In the genomic region with DNA sequence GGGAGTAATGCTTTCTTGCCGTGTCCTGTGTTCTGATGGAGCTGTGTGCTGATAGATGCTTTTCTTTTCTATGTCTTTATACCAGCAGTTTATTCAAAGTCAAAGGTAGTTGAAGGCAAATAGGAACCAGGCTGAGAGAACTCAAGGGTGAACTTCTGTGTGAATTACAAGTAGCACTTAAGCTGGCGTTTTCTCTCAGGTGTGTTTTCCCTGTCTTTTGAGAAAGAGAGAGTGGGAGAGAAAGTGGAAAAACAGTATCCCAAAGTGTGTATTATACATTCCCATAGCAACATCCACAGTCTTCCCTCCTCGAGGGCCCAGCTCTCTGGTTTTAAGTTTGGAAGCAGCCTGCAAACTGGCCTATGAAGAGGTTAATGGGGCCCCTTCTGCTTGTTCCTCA, we compare ENCODE assay signal across 10 cellular contexts. TPM values are rescaled to one million over a fixed set of nuclear protein-coding genes. Genes with fewer than 3 reads are reported as not detected.
A peak's percentile ranks its signal among the peaks of the same experiment; 100 is the strongest.
DNase-seq lines count a peak whose midpoint lies in the region; ATAC-seq and TF ChIP-seq lines count a peak whose summit lies in the region.
"Had no signal": no experiment of that assay in that cellular context is flagged by ENCODE, and none has a peak within 500 bp of the region (broad histone marks: within the 10 kb centered on the region; RNA-seq: fewer than 3 reads in every experiment).

No MANE protein-coding gene starts in this region.

- peak overlapping the region; percentile 97 for H3K27ac Mint-ChIP-seq in activated CD4-positive, alpha-beta T cell treated with anti-CD3 and anti-CD28 coated beads, Interleukin-2, amount 10 ng/mL, durations not matched to agents 24 days and 14 days
- peak overlapping the region; percentile 90 for H3K27ac Mint-ChIP-seq in activated CD4-positive, alpha-beta memory T cell treated with anti-CD3 and anti-CD28 coated beads for 36 hours
- peak overlapping the region; percentile 97 to 98 for H3K27ac Mint-ChIP-seq in stimulated activated naive CD8-positive, alpha-beta T cell treated with anti-CD3 and anti-CD28 coated beads, Interleukin-15, amount 100 ng/mL, for 72 hours

- CTCF ChIA-PET in activated CD4-positive, alpha-beta memory T cell treated with anti-CD3 and anti-CD28 coated beads for 36 hours (lab: Charles Lee), result interaction anchor here (0.6 to 3.5 kb wide), 11 partner anchors 10 to 369 kb away, joined by 3 to 30 read pairs (median 5); a partner anchor contains a TSS

- TF ChIP-seq POLR2A in sigmoid colon (IDR thresholded peaks at IDR 0.05), result no peak

- no peaks in the 10 kb centered on the region for H3K27me3 ChIP-seq in hepatocyte
- H3K27me3 ChIP-seq in sigmoid colon, result peaks cover 0 to 19% (median 0%) of the 10 kb centered on the region in 3 donors

- peaks cover 53% of the 10 kb centered on the region for H3K79me2 ChIP-seq in hepatocyte

- ATAC-seq in stimulated activated naive CD8-positive, alpha-beta T cell treated with anti-CD3 and anti-CD28 coated beads, Interleukin-15, amount 100 ng/mL, for 72 hours, result no peak

- peak overlapping the region; percentile 83 for H3K27ac ChIP-seq in hepatocyte
- H3K27ac ChIP-seq in sigmoid colon, result peak overlapping the region in 2 of 4 donors; percentile 70 to 89

- no peaks in the 10 kb centered on the region for H3K9me3 ChIP-seq in hepatocyte (ENCODE audit: low read depth)
- H3K9me3 ChIP-seq in sigmoid colon, result no peaks in the 10 kb centered on the region

- peaks cover 66% of the 10 kb centered on the region for H3K4me1 Mint-ChIP-seq in activated CD4-positive, alpha-beta T cell treated with anti-CD3 and anti-CD28 coated beads, Interleukin-2, amount 10 ng/mL, durations not matched to agents 24 days and 14 days
- peaks cover 73% of the 10 kb centered on the region for H3K4me1 Mint-ChIP-seq in activated CD4-positive, alpha-beta memory T cell treated with anti-CD3 and anti-CD28 coated beads for 36 hours (ENCODE audit: low read depth)
- H3K4me1 Mint-ChIP-seq in stimulated activated naive CD8-positive, alpha-beta T cell treated with anti-CD3 and anti-CD28 coated beads, Interleukin-15, amount 100 ng/mL, for 72 hours, result peaks cover 66% of the 10 kb centered on the region

- WGBS in hepatocyte (ENCODE audit: low lambda C conversion rate, missing lambda C conversion rate), result 50% methylated on average over 3 of the region's 3 CpGs
- WGBS in sigmoid colon, 2 donors, result 50 to 68% methylated on average over 3 of the region's 3 CpGs

- no peaks in the 10 kb centered on the region for H3K9me2 ChIP-seq in hepatocyte (replicated peaks; ENCODE audit: insufficient read depth)

- peak overlapping the region; percentile 89 for H3K4me2 ChIP-seq in hepatocyte

- H3K36me3 Mint-ChIP-seq in activated CD4-positive, alpha-beta T cell treated with anti-CD3 and anti-CD28 coated beads, Interleukin-2, amount 10 ng/mL, durations not matched to agents 24 days and 14 days (ENCODE audit: low read depth), result peaks cover 69% of the 10 kb centered on the region
- peaks cover 55% of the 10 kb centered on the region for H3K36me3 Mint-ChIP-seq in activated CD4-positive, alpha-beta memory T cell treated with anti-CD3 and anti-CD28 coated beads for 36 hours

- H3K27me3 Mint-ChIP-seq in activated CD4-positive, alpha-beta T cell treated with anti-CD3 and anti-CD28 coated beads, Interleukin-2, amount 10 ng/mL, durations not matched to agents 24 days and 14 days, result no peaks in the 10 kb centered on the region
- no peaks in the 10 kb centered on the region for H3K27me3 Mint-ChIP-seq in activated CD4-positive, alpha-beta memory T cell treated with anti-CD3 and anti-CD28 coated beads for 36 hours
- H3K27me3 Mint-ChIP-seq in stimulated activated naive CD8-positive, alpha-beta T cell treated with anti-CD3 and anti-CD28 coated beads, Interleukin-15, amount 100 ng/mL, for 72 hours, result no peaks in the 10 kb centered on the region

- H3K4me1 ChIP-seq in hepatocyte (ENCODE audit: insufficient read depth) (peaks cover 41% of the 10 kb centered on the region), sigmoid colon (peaks cover 0 to 28% (median 13%) of the 10 kb centered on the region in 4 donors)

- H3K36me3 ChIP-seq in hepatocyte (replicated peaks; ENCODE audit: insufficient read depth, low read depth) (no peaks in the 10 kb centered on the region), sigmoid colon (no peaks in the 10 kb centered on the region)

- no peak for DNase-seq in activated CD4-positive, alpha-beta T cell treated with anti-CD3 and anti-CD28 coated beads, Interleukin-2, amount 10 ng/mL, durations not matched to agents 24 days and 14 days
- no peak for DNase-seq in activated CD4-positive, alpha-beta T cell treated with anti-CD3 and anti-CD28 coated beads for 4 hours
- no peak for DNase-seq in activated CD4-positive, alpha-beta memory T cell treated with anti-CD3 and anti-CD28 coated beads for 36 hours
- DNase-seq in hepatocyte (ENCODE audit: low spot score), result no peak
- no peak for DNase-seq in stimulated activated naive CD8-positive, alpha-beta T cell treated with anti-CD3 and anti-CD28 coated beads, Interleukin-15, amount 100 ng/mL, for 72 hours
- DNase-seq in DMS53 (lab: John Stamatoyannopoulos, UW), result no peak
- no peak for DNase-seq in sigmoid colon
- DNase-seq in SIG-M5 (lab: John Stamatoyannopoulos, UW), result no peak
- DNase-seq: activated CD4-positive, alpha-beta T cell treated with anti-CD3 and anti-CD28 coated beads, Interleukin-2, amount 50 U/mL, for 1 hour; NCI-H2029 treated with DMSO at 0.1 percent for 48 hours had no signal

- TF ChIP-seq CTCF in hepatocyte (IDR thresholded peaks at IDR 0.05; ENCODE audit: poor library complexity) (no peak), sigmoid colon (IDR thresholded peaks at IDR 0.05) (no peak)

- H4K20me1 ChIP-seq in hepatocyte (ENCODE audit: insufficient read depth, poor library complexity, severe bottlenecking), result no peaks in the 10 kb centered on the region

- intact Hi-C loops in activated CD4-positive, alpha-beta T cell treated with anti-CD3 and anti-CD28 coated beads, Interleukin-2, amount 10 ng/mL, durations not matched to agents 24 days and 14 days (cut with micrococcal nuclease), result loop anchor here (5.0 kb wide), 2 partner anchors 40 to 285 kb away; a partner anchor contains a TSS
- intact Hi-C loops in activated CD4-positive, alpha-beta memory T cell treated with anti-CD3 and anti-CD28 coated beads for 36 hours (cut with micrococcal nuclease), result no loop called here
- intact Hi-C loops in sigmoid colon (cut with DNase I), result no loop called here

- POLR2A ChIA-PET in activated CD4-positive, alpha-beta memory T cell treated with anti-CD3 and anti-CD28 coated beads for 36 hours (lab: Charles Lee), result interaction anchor here (1.2 to 22.4 kb wide), 8 partner anchors 9 to 87 kb away, joined by 3 to 504 read pairs (median 23); no protein-coding TSS in a partner anchor

- H3K4me3 Mint-ChIP-seq in activated CD4-positive, alpha-beta T cell treated with anti-CD3 and anti-CD28 coated beads, Interleukin-2, amount 10 ng/mL, durations not matched to agents 24 days and 14 days, result peak overlapping the region; percentile 100
- peak overlapping the region; percentile 99 for H3K4me3 Mint-ChIP-seq in activated CD4-positive, alpha-beta memory T cell treated with anti-CD3 and anti-CD28 coated beads for 36 hours
- H3K4me3 Mint-ChIP-seq in stimulated activated naive CD8-positive, alpha-beta T cell treated with anti-CD3 and anti-CD28 coated beads, Interleukin-15, amount 100 ng/mL, for 72 hours, result peak overlapping the region; percentile 94 to 99

- H2AFZ ChIP-seq in hepatocyte, result no peak overlapping the region

- no peaks in the 10 kb centered on the region for H3K9me3 Mint-ChIP-seq in activated CD4-positive, alpha-beta T cell treated with anti-CD3 and anti-CD28 coated beads, Interleukin-2, amount 10 ng/mL, durations not matched to agents 24 days and 14 days
- H3K9me3 Mint-ChIP-seq in activated CD4-positive, alpha-beta memory T cell treated with anti-CD3 and anti-CD28 coated beads for 36 hours, result no peaks in the 10 kb centered on the region
- no peaks in the 10 kb centered on the region for H3K9me3 Mint-ChIP-seq in stimulated activated naive CD8-positive, alpha-beta T cell treated with anti-CD3 and anti-CD28 coated beads, Interleukin-15, amount 100 ng/mL, for 72 hours

- TF ChIP-seq EP300 in sigmoid colon (IDR thresholded peaks at IDR 0.05), result no peak

- H3K4me3 ChIP-seq in hepatocyte (peak overlapping the region; percentile 89), sigmoid colon (peak overlapping the region in 2 of 4 donors; percentile 57 to 60)

RNA-seq across cellular contexts. Expression of a gene that starts 1.5 kb away (rescaled TPM):
- total RNA-seq in activated CD4-positive, alpha-beta T cell treated with anti-CD3 and anti-CD28 coated beads, Interleukin-2, amount 10 ng/mL, durations not matched to agents 24 days and 14 days, result 188 and 193 TPM in 2 replicates
- 100 to 1,000 TPM; 153 to 159 TPM for total RNA-seq in activated CD4-positive, alpha-beta memory T cell treated with anti-CD3 and anti-CD28 coated beads for 36 hours
- total RNA-seq in hepatocyte, result 33.9 and 37.6 TPM in 2 replicates
- polyA plus RNA-seq in hepatocyte, result 18.3 and 23.4 TPM in 2 replicates
- total RNA-seq in sigmoid colon, result 10 to 100 TPM in 3 of 4 donors, 1 to 10 TPM in 1; 6.9 to 17.9 (median 13.1) TPM
- polyA plus RNA-seq in sigmoid colon, result 10 to 100 TPM in 2 of 3 donors, 1 to 10 TPM in 1; 9.0 to 55.8 (median 19.0) TPM
